Comparison of ENCODE assay signal across 8 cellular contexts in genomic region chr19:4831351-4832340, GRCh38. TPM values are rescaled to one million over a fixed set of nuclear protein-coding genes. Genes with fewer than 3 reads are reported as not detected.
DNase-seq lines count a peak whose midpoint lies in the region; ATAC-seq and TF ChIP-seq lines count a peak whose summit lies in the region.

TSS of gene TICAM1 (minus strand) at chr19:4831712. CDS start at chr19:4818377, 13,335 bp downstream.

- no peaks in the 10 kb centered on the region for H4K20me1 ChIP-seq in DND-41 (ENCODE audit: insufficient read depth, low read length)

- no peaks in the 10 kb centered on the region for H3K9me3 Mint-ChIP-seq in mesothelial cell of epicardium

- H3K79me2 ChIP-seq in DND-41 (ENCODE audit: insufficient read depth, low read length): peaks cover 30% of the 10 kb centered on the region

- H2AFZ ChIP-seq in DND-41 (ENCODE audit: low read depth, low read length): peak within 1 kb of the TSS; percentile 97

- peaks cover 8% of the 10 kb centered on the region for H3K4me1 Mint-ChIP-seq in mesothelial cell of epicardium

- peak within 1 kb of the TSS; percentile 70 for H3K27ac Mint-ChIP-seq in mesothelial cell of epicardium

- H3K4me1 ChIP-seq in DND-41 (ENCODE audit: insufficient read depth, low read length): peaks cover 25% of the 10 kb centered on the region
- H3K4me1 ChIP-seq in endocrine pancreas (ENCODE audit: control insufficient read depth, insufficient read depth, low read length): no peaks in the 10 kb centered on the region

- H3K27ac ChIP-seq in DND-41 (ENCODE audit: low read length): peak within 1 kb of the TSS; percentile 72

- peak; percentile 89 for ATAC-seq in DND-41 (ENCODE audit: insufficient read depth, low read depth)
- peak; percentile 50 for ATAC-seq in GM21717 (IDR thresholded peaks at IDR 0.05; ENCODE audit: unreplicated experiment)

- no peaks in the 10 kb centered on the region for H3K27me3 ChIP-seq in DND-41 (ENCODE audit: insufficient read depth, low read length, poor library complexity)
- H3K27me3 ChIP-seq in endocrine pancreas (ENCODE audit: control insufficient read depth, insufficient read depth, low read length): no peaks in the 10 kb centered on the region

- H3K9me3 ChIP-seq in DND-41 (ENCODE audit: insufficient read depth, low read length, severe bottlenecking) (no peaks in the 10 kb centered on the region), endocrine pancreas (ENCODE audit: control insufficient read depth, low read length) (no peaks in the 10 kb centered on the region)

- peak within 1 kb of the TSS; percentile 69 for H3K4me2 ChIP-seq in DND-41 (ENCODE audit: insufficient read depth, low read length)

- H3K36me3 ChIP-seq in DND-41 (ENCODE audit: insufficient read depth, low read length) (no peaks in the 10 kb centered on the region; the same call in 1 of the 2 replicates), endocrine pancreas (ENCODE audit: control insufficient read depth, insufficient read depth, low read length) (no peaks in the 10 kb centered on the region)

- no peaks in the 10 kb centered on the region for H3K36me3 Mint-ChIP-seq in mesothelial cell of epicardium

- peak; percentile 24 for TF ChIP-seq CTCF in DND-41 (IDR thresholded peaks at IDR 0.05; ENCODE audit: borderline replicate concordance, extremely low read depth, low read length, poor library complexity, severe bottlenecking)
- TF ChIP-seq CTCF in mesothelial cell of epicardium (IDR thresholded peaks at IDR 0.05; ENCODE audit: unreplicated experiment): no peak

- peak within 1 kb of the TSS; percentile 72 for H3K4me3 Mint-ChIP-seq in mesothelial cell of epicardium

- peak within 1 kb of the TSS; percentile 87 to 99 for H3K4me3 ChIP-seq in DND-41 (ENCODE audit: low read depth in 1 of 2, low read length in 2 of 2)
- peak within 1 kb of the TSS; percentile 59 for H3K4me3 ChIP-seq in endocrine pancreas (ENCODE audit: control insufficient read depth, insufficient read depth, low read length)

- DNase-seq in DND-41 (peak; percentile 66), MV-4-11 (lab: John Stamatoyannopoulos, UW) (peak; percentile 33), mesothelial cell of epicardium (ENCODE audit: low spot score in 2 of 2, unreplicated experiment in 2 of 2) (peak in 1 of 2 experiments; percentile 61), COR-L47 (lab: John Stamatoyannopoulos, UW) (no peak)
- peak; percentile 67 to 70 for DNase-seq in activated CD8-positive, alpha-beta memory T cell treated with anti-CD3 and anti-CD28 coated beads for 4 hours (ENCODE audit: low read depth in 2 of 2)
- DNase-seq in stimulated activated CD8-positive, alpha-beta memory T cell treated with anti-CD3 and anti-CD28 coated beads, Interleukin-4, amount 100 ng/mL, for 1 hour (ENCODE audit: low read depth in 2 of 2, low spot score in 1 of 2): peak; percentile 35 to 57

- peak within 1 kb of the TSS; percentile 87 for H3K9ac ChIP-seq in DND-41 (ENCODE audit: low read depth, low read length)
- H3K9ac ChIP-seq in endocrine pancreas (ENCODE audit: control insufficient read depth, insufficient read depth, low read length): peak within 1 kb of the TSS; percentile 78

- no peaks in the 10 kb centered on the region for H3K27me3 Mint-ChIP-seq in mesothelial cell of epicardium (ENCODE audit: low read depth)

RNA-seq across cellular contexts. Expression of gene TICAM1, which starts in this region (rescaled TPM):
- total RNA-seq in mesothelial cell of epicardium: 7.6 to 7.9 TPM (median 7.7 TPM) in 3 replicates
